ENCODE assay signal across 19 cellular contexts in the genomic region with DNA sequence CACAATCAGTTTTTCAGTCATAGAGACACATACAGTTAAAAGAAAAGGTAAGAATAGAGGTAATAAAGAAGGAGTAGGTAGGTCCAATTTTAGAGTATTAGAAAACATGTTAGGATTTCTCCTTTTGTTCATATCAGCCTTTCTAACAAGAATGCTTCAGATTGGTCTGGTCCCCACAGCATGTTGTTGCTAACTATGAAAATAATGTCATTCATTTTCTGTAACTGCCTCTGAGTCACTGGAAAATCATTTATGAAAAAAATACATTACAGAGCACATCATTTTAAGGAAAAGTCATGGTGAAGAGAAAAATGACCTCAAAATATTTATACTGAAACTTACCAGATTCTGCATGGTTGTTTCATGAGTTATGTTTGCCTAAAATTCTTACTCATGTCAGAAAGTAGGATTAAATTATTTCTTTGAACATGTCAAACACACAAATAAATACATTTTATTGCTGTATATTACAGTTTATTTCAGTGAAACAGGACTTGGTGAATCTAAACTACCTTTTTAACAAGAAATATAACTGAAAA. TPM values are rescaled to one million over a fixed set of nuclear protein-coding genes. Genes with fewer than 3 reads are reported as not detected.
DNase-seq lines count a peak whose midpoint lies in the region; ATAC-seq lines count a peak whose summit lies in the region.
"Had no signal": no experiment of that assay in that cellular context is flagged by ENCODE, and none has a peak within 500 bp of the region (broad histone marks: within the 10 kb centered on the region; RNA-seq: fewer than 3 reads in every experiment).

No MANE protein-coding gene starts in this region.

- no peak for DNase-seq in activated naive CD8-positive, alpha-beta T cell treated with anti-CD3 and anti-CD28 coated beads for 36 hours
- DNase-seq in iris pigment epithelial cell (ENCODE audit: low read depth) = peak; percentile 5
- DNase-seq in stimulated activated naive CD8-positive, alpha-beta T cell treated with anti-CD3 and anti-CD28 coated beads, Interleukin-15, amount 100 ng/mL, for 72 hours = peak in 1 of 2 donors; percentile 21
- DNase-seq in NK-92 treated with Interleukin-12 subunit alpha and Interleukin-12 subunit beta, amount 100 ng/mL, for 24 hours (lab: John Stamatoyannopoulos, UW) = no peak
- DNase-seq: activated CD4-positive, alpha-beta T cell treated with anti-CD3 and anti-CD28 coated beads for 4 hours; CD4-positive, alpha-beta T cell; effector CD8-positive, alpha-beta T cell; esophagus squamous epithelium; head of caudate nucleus; left ventricle myocardium inferior; NCI-H1092; NCI-H2081 treated with DMSO at 0.1 percent for 48 hours; NCI-H510A treated with DMSO at 0.1 percent for 48 hours; thyroid gland had no signal

- no peaks in the 10 kb centered on the region for H3K27me3 Mint-ChIP-seq in activated naive CD8-positive, alpha-beta T cell
- H3K27me3 Mint-ChIP-seq in activated naive CD8-positive, alpha-beta T cell treated with anti-CD3 and anti-CD28 coated beads for 36 hours = no peaks in the 10 kb centered on the region
- no peaks in the 10 kb centered on the region for H3K27me3 Mint-ChIP-seq in activated T-helper 17 cell treated with anti-CD3 and anti-CD28 coated beads, Interleukin-2, amount 50 U/mL, for 72 hours
- no peaks in the 10 kb centered on the region for H3K27me3 Mint-ChIP-seq in stimulated activated naive CD8-positive, alpha-beta T cell treated with anti-CD3 and anti-CD28 coated beads, Interleukin-15, amount 100 ng/mL, for 72 hours
- H3K27me3 Mint-ChIP-seq: CD4-positive, alpha-beta T cell had no signal

- no peaks in the 10 kb centered on the region for H3K9me3 Mint-ChIP-seq in activated naive CD8-positive, alpha-beta T cell (ENCODE audit: low read depth)
- no peaks in the 10 kb centered on the region for H3K9me3 Mint-ChIP-seq in activated naive CD8-positive, alpha-beta T cell treated with anti-CD3 and anti-CD28 coated beads for 36 hours
- H3K9me3 Mint-ChIP-seq in activated T-helper 17 cell treated with anti-CD3 and anti-CD28 coated beads, Interleukin-2, amount 50 U/mL, for 72 hours = peaks cover 3% of the 10 kb centered on the region
- H3K9me3 Mint-ChIP-seq in stimulated activated naive CD8-positive, alpha-beta T cell treated with anti-CD3 and anti-CD28 coated beads, Interleukin-15, amount 100 ng/mL, for 72 hours = no peaks in the 10 kb centered on the region
- H3K9me3 Mint-ChIP-seq: CD4-positive, alpha-beta T cell had no signal

- H3K36me3 Mint-ChIP-seq in activated naive CD8-positive, alpha-beta T cell = no peaks in the 10 kb centered on the region
- H3K36me3 Mint-ChIP-seq in activated naive CD8-positive, alpha-beta T cell treated with anti-CD3 and anti-CD28 coated beads for 36 hours = no peaks in the 10 kb centered on the region
- no peaks in the 10 kb centered on the region for H3K36me3 Mint-ChIP-seq in activated T-helper 17 cell treated with anti-CD3 and anti-CD28 coated beads, Interleukin-2, amount 50 U/mL, for 72 hours (ENCODE audit: low read depth)

- peak overlapping the region; percentile 5 for H3K27ac Mint-ChIP-seq in activated naive CD8-positive, alpha-beta T cell
- H3K27ac Mint-ChIP-seq in activated naive CD8-positive, alpha-beta T cell treated with anti-CD3 and anti-CD28 coated beads for 36 hours = no peak overlapping the region
- peak overlapping the region; percentile 79 for H3K27ac Mint-ChIP-seq in activated T-helper 17 cell treated with anti-CD3 and anti-CD28 coated beads, Interleukin-2, amount 50 U/mL, for 72 hours
- peak overlapping the region in 1 of 2 donors; percentile 60 for H3K27ac Mint-ChIP-seq in stimulated activated naive CD8-positive, alpha-beta T cell treated with anti-CD3 and anti-CD28 coated beads, Interleukin-15, amount 100 ng/mL, for 72 hours
- H3K27ac Mint-ChIP-seq: CD4-positive, alpha-beta T cell had no signal

- peak; percentile 86 for ATAC-seq in activated T-helper 17 cell treated with anti-CD3 and anti-CD28 coated beads, Interleukin-2, amount 50 U/mL, for 72 hours (replicated peaks)
- peak; percentile 87 for ATAC-seq in stimulated activated naive CD8-positive, alpha-beta T cell treated with anti-CD3 and anti-CD28 coated beads, Interleukin-15, amount 100 ng/mL, for 72 hours
- no peak for ATAC-seq in GM21576 (IDR thresholded peaks at IDR 0.05; ENCODE audit: unreplicated experiment)
- no peak for ATAC-seq in HG03520 (IDR thresholded peaks at IDR 0.05; ENCODE audit: unreplicated experiment)

- H3K4me1 Mint-ChIP-seq in activated naive CD8-positive, alpha-beta T cell (ENCODE audit: low read depth) = peaks cover 22% of the 10 kb centered on the region
- peaks cover 31% of the 10 kb centered on the region for H3K4me1 Mint-ChIP-seq in activated naive CD8-positive, alpha-beta T cell treated with anti-CD3 and anti-CD28 coated beads for 36 hours
- peaks cover 23% of the 10 kb centered on the region for H3K4me1 Mint-ChIP-seq in activated T-helper 17 cell treated with anti-CD3 and anti-CD28 coated beads, Interleukin-2, amount 50 U/mL, for 72 hours
- H3K4me1 Mint-ChIP-seq in stimulated activated naive CD8-positive, alpha-beta T cell treated with anti-CD3 and anti-CD28 coated beads, Interleukin-15, amount 100 ng/mL, for 72 hours = peaks cover 41% of the 10 kb centered on the region

- H3K4me3 Mint-ChIP-seq in activated naive CD8-positive, alpha-beta T cell = no peak overlapping the region
- no peak overlapping the region for H3K4me3 Mint-ChIP-seq in activated naive CD8-positive, alpha-beta T cell treated with anti-CD3 and anti-CD28 coated beads for 36 hours
- peak overlapping the region; percentile 21 for H3K4me3 Mint-ChIP-seq in activated T-helper 17 cell treated with anti-CD3 and anti-CD28 coated beads, Interleukin-2, amount 50 U/mL, for 72 hours
- peak overlapping the region in 1 of 2 donors; percentile 40 for H3K4me3 Mint-ChIP-seq in stimulated activated naive CD8-positive, alpha-beta T cell treated with anti-CD3 and anti-CD28 coated beads, Interleukin-15, amount 100 ng/mL, for 72 hours
- H3K4me3 Mint-ChIP-seq: CD4-positive, alpha-beta T cell had no signal

RNA-seq across cellular contexts. Expression of gene DTHD1, which starts 35.2 kb away (rescaled TPM):
- under 1 TPM; 0.08 to 0.12 TPM for total RNA-seq in activated naive CD8-positive, alpha-beta T cell treated with anti-CD3 and anti-CD28 coated beads for 36 hours
- under 1 TPM; 0.74 to 0.99 TPM for total RNA-seq in activated T-helper 17 cell treated with anti-CD3 and anti-CD28 coated beads, Interleukin-2, amount 50 U/mL, for 72 hours
- total RNA-seq: left ventricle myocardium inferior, LHCN-M2 had no signal

Comparison
In these comparisons a context has a peak if more than half of its experiments do, and no peak if none do; other contexts are left out.
1. ATAC-seq: peak in activated T-helper 17 cell treated with anti-CD3 and anti-CD28 coated beads, Interleukin-2, amount 50 U/mL, for 72 hours (single experiment) and stimulated activated naive CD8-positive, alpha-beta T cell treated with anti-CD3 and anti-CD28 coated beads, Interleukin-15, amount 100 ng/mL, for 72 hours (single experiment); none in GM21576 (single experiment) and HG03520 (single experiment).